8 cellular contexts compared by ENCODE assay signal in genomic region chr7:73557108-73557396, GRCh38. TPM values are rescaled to one million over a fixed set of nuclear protein-coding genes. Genes with fewer than 3 reads are reported as not detected.
A peak's percentile ranks its signal among the peaks of the same experiment; 100 is the strongest.
DNase-seq lines count a peak whose midpoint lies in the region; ATAC-seq, FAIRE-seq and TF ChIP-seq lines count a peak whose summit lies in the region.

No MANE protein-coding gene starts in this region.

- in situ Hi-C loops in ACHN (cut with HindIII; ENCODE audit: low pct_ligation_motif_present, low pct_unique_long_range_greater_than_20kb, low sequenced_read_pairs) = no loop called here

- H3K79me2 ChIP-seq in smooth muscle cell (ENCODE audit: low read depth) = peaks cover 48% of the 10 kb centered on the region

- peaks cover 5% of the 10 kb centered on the region for H3K36me3 ChIP-seq in bronchial epithelial cell (ENCODE audit: control insufficient read depth, insufficient read depth, low read length)
- H3K36me3 ChIP-seq in smooth muscle cell (ENCODE audit: low read depth) = peaks cover 3% of the 10 kb centered on the region

- 0% methylated on average over 21 of the region's 36 CpGs for WGBS in smooth muscle cell (ENCODE audit: low lambda C conversion rate)

- DNase-seq in ACHN (peak; percentile 98), NCI-H2196 (lab: John Stamatoyannopoulos, UW; ENCODE audit: unreplicated experiment) (peak; percentile 95), bronchial epithelial cell (ENCODE audit: low read depth) (peak; percentile 86), iPS-NIHi7 (ENCODE audit: extremely low spot score) (peak; percentile 99), smooth muscle cell (lab: John Stamatoyannopoulos, UW; ENCODE audit: unreplicated experiment) (peak; percentile 73)

- H3K27me3 ChIP-seq in bronchial epithelial cell (ENCODE audit: control insufficient read depth, insufficient read depth, low read length) (no peaks in the 10 kb centered on the region), smooth muscle cell (ENCODE audit: low read depth) (no peaks in the 10 kb centered on the region)

- peaks cover 38% of the 10 kb centered on the region for H4K20me1 ChIP-seq in smooth muscle cell (ENCODE audit: low read depth)

- H3K4me2 ChIP-seq in smooth muscle cell = peak overlapping the region; percentile 97

- peak overlapping the region; percentile 100 for H3K27ac ChIP-seq in smooth muscle cell (ENCODE audit: low read depth)

- peak overlapping the region; percentile 85 for H3K4me3 ChIP-seq in WI38 (ENCODE audit: low read depth, low read length)
- peak overlapping the region; percentile 84 for H3K4me3 ChIP-seq in bronchial epithelial cell (ENCODE audit: low read depth, low read length)
- peak overlapping the region; percentile 99 for H3K4me3 ChIP-seq in smooth muscle cell

- TF ChIP-seq CTCF in WI38 (IDR thresholded peaks at IDR 0.05; ENCODE audit: low read depth, low read length) = no peak
- no peak for TF ChIP-seq CTCF in bronchial epithelial cell (IDR thresholded peaks at IDR 0.05; ENCODE audit: insufficient read depth, low read length, severe bottlenecking)
- TF ChIP-seq CTCF in smooth muscle cell (IDR thresholded peaks at IDR 0.05; ENCODE audit: borderline replicate concordance, insufficient read depth, poor library complexity, severe bottlenecking) = no peak

- peaks cover 9% of the 10 kb centered on the region for H3K4me1 ChIP-seq in smooth muscle cell (ENCODE audit: low read depth)

- no peak for FAIRE-seq in bronchial epithelial cell (lab: Jason Lieb, UNC)

- peak; percentile 61 for ATAC-seq in GM18870 (IDR thresholded peaks at IDR 0.05; ENCODE audit: unreplicated experiment)
- peak; percentile 87 for ATAC-seq in HG03139 (IDR thresholded peaks at IDR 0.05; ENCODE audit: unreplicated experiment)

- peaks cover 11% of the 10 kb centered on the region for H3F3A ChIP-seq in smooth muscle cell (ENCODE audit: low read depth)

- H3K9ac ChIP-seq in smooth muscle cell (ENCODE audit: low read depth) = peak overlapping the region; percentile 99

- H3K9me3 ChIP-seq in smooth muscle cell (replicated peaks; ENCODE audit: low read depth) = no peaks in the 10 kb centered on the region

- H2AFZ ChIP-seq in smooth muscle cell (ENCODE audit: low read depth) = peak overlapping the region; percentile 94

RNA-seq across cellular contexts. Expression of gene BCL7B, which starts 0.4 kb away (rescaled TPM):
- total RNA-seq in bronchial epithelial cell (21.3 and 23.6 TPM in 2 replicates), smooth muscle cell (16.0 and 31.9 TPM in 2 replicates)
- polyA plus RNA-seq in smooth muscle cell = 30.7 and 37.9 TPM in 2 replicates

RNA-seq across cellular contexts. Expression of gene TBL2, which starts 21.3 kb away (rescaled TPM):
- total RNA-seq in bronchial epithelial cell (63.4 and 78.7 TPM in 2 replicates), smooth muscle cell (62.4 and 78.5 TPM in 2 replicates)
- polyA plus RNA-seq in smooth muscle cell = 57.7 and 67.6 TPM in 2 replicates

RNA-seq across cellular contexts. Expression of gene BAZ1B, which starts 35.0 kb away (rescaled TPM):
- 42.4 and 55.8 TPM in 2 replicates for total RNA-seq in bronchial epithelial cell
- 43.9 and 48.8 TPM in 2 replicates for total RNA-seq in smooth muscle cell
- 20.1 and 23.9 TPM in 2 replicates for polyA plus RNA-seq in smooth muscle cell

Comparison
In these comparisons a context has a peak if more than half of its experiments do, and no peak if none do; other contexts are left out.
1. Peak in every context shown above with its lines: DNase-seq, ATAC-seq, H3K4me3 ChIP-seq and H3K27ac ChIP-seq.